ENCODE assay signal across 8 cellular contexts in the genomic region with DNA sequence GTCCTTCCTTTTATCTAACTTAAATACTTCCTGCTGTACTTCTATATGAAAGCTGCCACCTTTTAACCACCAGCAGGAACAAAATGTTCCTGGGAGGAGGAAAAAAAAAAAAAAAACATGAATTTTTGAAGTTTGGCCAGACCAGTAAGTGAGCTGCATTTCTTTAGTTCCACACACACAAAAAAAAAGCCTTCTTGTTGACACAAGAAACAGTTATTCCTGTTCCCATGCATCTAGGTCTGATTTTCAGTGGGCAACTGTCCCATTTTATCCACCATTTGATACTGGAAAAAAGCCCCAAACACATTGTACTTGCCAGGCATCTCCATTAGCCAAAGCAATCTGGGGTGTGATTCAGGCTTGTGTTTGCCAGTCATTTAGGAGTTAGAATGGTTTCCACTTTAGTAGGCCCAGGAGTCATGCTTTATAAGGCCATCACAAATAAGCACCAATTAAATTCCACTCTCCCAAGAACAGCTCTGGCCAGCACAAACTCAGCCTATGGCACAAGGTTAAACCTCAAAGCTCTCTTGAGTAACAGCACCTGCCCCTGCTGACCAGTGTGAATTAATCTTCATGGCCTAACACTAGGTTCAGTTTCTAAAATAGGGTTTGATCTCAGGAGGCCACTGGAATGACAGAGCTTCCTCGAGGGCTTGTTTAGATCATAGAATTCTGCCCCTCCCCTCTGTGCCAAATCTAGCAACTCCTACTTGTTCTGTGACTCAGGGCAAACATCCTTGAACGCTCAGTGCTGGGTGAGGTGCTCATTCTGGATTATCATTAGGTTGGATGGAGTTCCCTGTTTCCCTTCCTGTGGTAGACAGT.
A peak's percentile ranks its signal among the peaks of the same experiment; 100 is the strongest.
DNase-seq lines count a peak whose midpoint lies in the region; ATAC-seq and TF ChIP-seq lines count a peak whose summit lies in the region.

No MANE protein-coding gene starts in this region.

- H3K4me3 Mint-ChIP-seq in activated CD8-positive, alpha-beta memory T cell treated with anti-CD3 and anti-CD28 coated beads, Interleukin-2, amount 10 ng/mL, durations not matched to agents 7 days and 5 days: no peak overlapping the region

- no peaks in the 10 kb centered on the region for H3K36me3 Mint-ChIP-seq in activated CD8-positive, alpha-beta memory T cell treated with anti-CD3 and anti-CD28 coated beads, Interleukin-2, amount 10 ng/mL, durations not matched to agents 7 days and 5 days

- TF ChIP-seq EP300 in suprapubic skin (IDR thresholded peaks at IDR 0.05): peak; percentile 68

- H3K27me3 ChIP-seq in right cardiac atrium (ENCODE audit: control insufficient read depth, insufficient read depth) (no peaks in the 10 kb centered on the region), suprapubic skin (no peaks in the 10 kb centered on the region)

- no peaks in the 10 kb centered on the region for H3K9me3 Mint-ChIP-seq in activated CD8-positive, alpha-beta memory T cell treated with anti-CD3 and anti-CD28 coated beads, Interleukin-2, amount 10 ng/mL, durations not matched to agents 7 days and 5 days (ENCODE audit: low read depth)

- H3K27ac ChIP-seq in VCaP (peak overlapping the region; percentile 92), right cardiac atrium (ENCODE audit: low read length) (peak overlapping the region; percentile 100), suprapubic skin (peak overlapping the region; percentile 96)

- H3K27ac Mint-ChIP-seq in activated CD8-positive, alpha-beta memory T cell treated with anti-CD3 and anti-CD28 coated beads, Interleukin-2, amount 10 ng/mL, durations not matched to agents 7 days and 5 days: no peak overlapping the region

- TF ChIP-seq POLR2A in suprapubic skin (IDR thresholded peaks at IDR 0.05): no peak

- H3K4me3 ChIP-seq in right cardiac atrium (ENCODE audit: low read length): no peak overlapping the region
- no peak overlapping the region for H3K4me3 ChIP-seq in suprapubic skin

- TF ChIP-seq CTCF in VCaP (conservative IDR thresholded peaks at IDR 0.05): no peak
- TF ChIP-seq CTCF in suprapubic skin (IDR thresholded peaks at IDR 0.05): no peak

- H3K9me3 ChIP-seq in right cardiac atrium (ENCODE audit: control insufficient read depth, low read length) (no peaks in the 10 kb centered on the region), suprapubic skin (no peaks in the 10 kb centered on the region)

- peaks cover 20% of the 10 kb centered on the region for H3K27me3 Mint-ChIP-seq in activated CD8-positive, alpha-beta memory T cell treated with anti-CD3 and anti-CD28 coated beads, Interleukin-2, amount 10 ng/mL, durations not matched to agents 7 days and 5 days

- CTCF ChIA-PET in activated CD8-positive, alpha-beta memory T cell treated with anti-CD3 and anti-CD28 coated beads, Interleukin-2, amount 10 ng/mL, durations not matched to agents 7 days and 5 days (lab: Charles Lee): no interaction called here

- intact Hi-C loops in right cardiac atrium (cut with DNase I): no loop called here

- H3K4me1 Mint-ChIP-seq in activated CD8-positive, alpha-beta memory T cell treated with anti-CD3 and anti-CD28 coated beads, Interleukin-2, amount 10 ng/mL, durations not matched to agents 7 days and 5 days: no peaks in the 10 kb centered on the region

- WGBS in right cardiac atrium: 13% methylated on average over 2 of the region's 2 CpGs
- WGBS in suprapubic skin: 11% methylated on average over 2 of the region's 2 CpGs

- peak; percentile 35 to 53 for ATAC-seq in right cardiac atrium
- ATAC-seq in activated CD4-positive, CD25-positive, alpha-beta regulatory T cell treated with anti-CD3 and anti-CD28 coated beads, Interleukin-2, amount 50 U/mL, for 24 hours: no peak
- ATAC-seq in HG03159 (IDR thresholded peaks at IDR 0.05; ENCODE audit: unreplicated experiment): no peak
- no peak for ATAC-seq in activated CD8-positive, alpha-beta memory T cell treated with anti-CD3 and anti-CD28 coated beads, Interleukin-2, amount 10 ng/mL, durations not matched to agents 7 days and 5 days

- H3K4me1 ChIP-seq in right cardiac atrium (ENCODE audit: control insufficient read depth, insufficient read depth, low read length) (peaks cover 3% of the 10 kb centered on the region), suprapubic skin (peaks cover 38% of the 10 kb centered on the region)

- H3K36me3 ChIP-seq in suprapubic skin: no peaks in the 10 kb centered on the region

- peak; percentile 34 for DNase-seq in HK-2 (ENCODE audit: unreplicated experiment)
- peak in 1 of 3 donors; percentile 19 for DNase-seq in right cardiac atrium
- no peak for DNase-seq in suprapubic skin (ENCODE audit: low spot score in 2 of 2)
- no peak for DNase-seq in D341Med (ENCODE audit: low spot score)
- no peak for DNase-seq in activated CD8-positive, alpha-beta memory T cell treated with anti-CD3 and anti-CD28 coated beads, Interleukin-2, amount 10 ng/mL, durations not matched to agents 7 days and 5 days

Comparison
In these comparisons a context has a peak if more than half of its experiments do, and no peak if none do; other contexts are left out.
1. ATAC-seq: peak in right cardiac atrium (2 of 2); none in activated CD4-positive, CD25-positive, alpha-beta regulatory T cell treated with anti-CD3 and anti-CD28 coated beads, Interleukin-2, amount 50 U/mL, for 24 hours (0 of 2), HG03159 (single experiment) and activated CD8-positive, alpha-beta memory T cell treated with anti-CD3 and anti-CD28 coated beads, Interleukin-2, amount 10 ng/mL, durations not matched to agents 7 days and 5 days (single experiment).
2. Peak in every context shown above with its lines, with median percentiles within 50 percentile points of each other: H3K27ac ChIP-seq.